Comparison of ENCODE assay signal across 15 cellular contexts in genomic region chr1:101260531-101260930, GRCh38. TPM values are rescaled to one million over a fixed set of nuclear protein-coding genes. Genes with fewer than 3 reads are reported as not detected.
DNase-seq lines count a peak whose midpoint lies in the region; ATAC-seq lines count a peak whose summit lies in the region.
"Had no signal": no experiment of that assay in that cellular context is flagged by ENCODE, and none has a peak within 500 bp of the region (broad histone marks: within the 10 kb centered on the region; RNA-seq: fewer than 3 reads in every experiment).

No MANE protein-coding gene starts in this region.

- peak overlapping the region; percentile 90 for H3K27ac ChIP-seq in epithelial cell of prostate

- no peaks in the 10 kb centered on the region for H3K27me3 Mint-ChIP-seq in activated T-cell treated with anti-CD3 and anti-CD28 coated beads, Interleukin-2, amount 50 U/mL, for 24 hours
- no peaks in the 10 kb centered on the region for H3K27me3 Mint-ChIP-seq in activated CD4-positive, alpha-beta memory T cell treated with anti-CD3 and anti-CD28 coated beads for 36 hours

- H3K4me1 Mint-ChIP-seq in activated T-cell treated with anti-CD3 and anti-CD28 coated beads, Interleukin-2, amount 50 U/mL, for 24 hours (ENCODE audit: low read depth) = peaks cover 77% of the 10 kb centered on the region
- H3K4me1 Mint-ChIP-seq in activated CD4-positive, alpha-beta memory T cell treated with anti-CD3 and anti-CD28 coated beads for 36 hours (ENCODE audit: low read depth) = peaks cover 76% of the 10 kb centered on the region
- H3K4me1 Mint-ChIP-seq in stimulated activated effector memory CD8-positive, alpha-beta T cell treated with anti-CD3 and anti-CD28 coated beads, Interleukin-12 subunit alpha, Interleukin-12 subunit beta, amount 100 ng/mL, for 72 hours = peaks cover 70% of the 10 kb centered on the region

- POLR2A ChIA-PET in activated CD4-positive, alpha-beta memory T cell treated with anti-CD3 and anti-CD28 coated beads for 36 hours (lab: Charles Lee) = interaction anchor here (1.0 to 1.6 kb wide), 3 partner anchors 8 to 73 kb away, joined by 3 to 5 read pairs (median 3); no protein-coding TSS in a partner anchor

- no peak for DNase-seq in activated T-cell treated with anti-CD3 and anti-CD28 coated beads, Interleukin-2, amount 50 U/mL, for 24 hours
- no peak for DNase-seq in activated T-cell treated with anti-CD3 and anti-CD28 coated beads, Interleukin-2, amount 50 U/mL, for 1 hour
- no peak for DNase-seq in activated CD4-positive, alpha-beta memory T cell treated with anti-CD3 and anti-CD28 coated beads for 36 hours
- DNase-seq in epithelial cell of prostate (ENCODE audit: low read depth, low spot score) = no peak
- peak in 1 of 2 donors; percentile 41 for DNase-seq in stimulated activated effector memory CD8-positive, alpha-beta T cell treated with anti-CD3 and anti-CD28 coated beads, Interleukin-12 subunit alpha, Interleukin-12 subunit beta, amount 100 ng/mL, for 72 hours (ENCODE audit: low spot score in 2 of 2)
- DNase-seq in NK-92 treated with Interleukin-12 subunit alpha and Interleukin-12 subunit beta, amount 100 ng/mL, for 24 hours (lab: John Stamatoyannopoulos, UW) = no peak
- DNase-seq in NCI-H510A treated with DMSO at 0.1 percent for 48 hours (lab: John Stamatoyannopoulos, UW) = no peak
- no peak for DNase-seq in GF-D8 (lab: John Stamatoyannopoulos, UW)
- DNase-seq: aorta, DMS79 treated with DMSO at 0.1 percent for 48 hours, endodermal cell, nephron progenitor cell, sigmoid colon, T-helper 9 cell, tibial artery had no signal

- H3K27ac Mint-ChIP-seq in activated T-cell treated with anti-CD3 and anti-CD28 coated beads, Interleukin-2, amount 50 U/mL, for 24 hours = peak overlapping the region; percentile 91
- H3K27ac Mint-ChIP-seq in activated CD4-positive, alpha-beta memory T cell treated with anti-CD3 and anti-CD28 coated beads for 36 hours = peak overlapping the region; percentile 88
- H3K27ac Mint-ChIP-seq in stimulated activated effector memory CD8-positive, alpha-beta T cell treated with anti-CD3 and anti-CD28 coated beads, Interleukin-12 subunit alpha, Interleukin-12 subunit beta, amount 100 ng/mL, for 72 hours = peak overlapping the region; percentile 88
- H3K27ac Mint-ChIP-seq: endodermal cell, nephron progenitor cell had no signal

- ATAC-seq in stimulated activated effector memory CD8-positive, alpha-beta T cell treated with anti-CD3 and anti-CD28 coated beads, Interleukin-12 subunit alpha, Interleukin-12 subunit beta, amount 100 ng/mL, for 72 hours = no peak

- CTCF ChIA-PET in activated CD4-positive, alpha-beta memory T cell treated with anti-CD3 and anti-CD28 coated beads for 36 hours (lab: Charles Lee) = interaction anchor here (0.9 to 1.8 kb wide), 5 partner anchors 22 to 254 kb away, joined by 3 to 8 read pairs (median 4); no protein-coding TSS in a partner anchor

- intact Hi-C loops in activated CD4-positive, alpha-beta memory T cell treated with anti-CD3 and anti-CD28 coated beads for 36 hours (cut with micrococcal nuclease) = loop anchor here (1.0 to 10.0 kb wide), 2 partner anchors 24 to 816 kb away; no protein-coding TSS in a partner anchor

- peak overlapping the region; percentile 41 for H3K4me3 Mint-ChIP-seq in activated T-cell treated with anti-CD3 and anti-CD28 coated beads, Interleukin-2, amount 50 U/mL, for 24 hours
- H3K4me3 Mint-ChIP-seq in activated CD4-positive, alpha-beta memory T cell treated with anti-CD3 and anti-CD28 coated beads for 36 hours = no peak overlapping the region
- H3K4me3 Mint-ChIP-seq in stimulated activated effector memory CD8-positive, alpha-beta T cell treated with anti-CD3 and anti-CD28 coated beads, Interleukin-12 subunit alpha, Interleukin-12 subunit beta, amount 100 ng/mL, for 72 hours = peak overlapping the region; percentile 35
- H3K4me3 Mint-ChIP-seq: endodermal cell, nephron progenitor cell had no signal

- H3K36me3 Mint-ChIP-seq in activated T-cell treated with anti-CD3 and anti-CD28 coated beads, Interleukin-2, amount 50 U/mL, for 24 hours (ENCODE audit: low read depth) = no peaks in the 10 kb centered on the region
- H3K36me3 Mint-ChIP-seq in activated CD4-positive, alpha-beta memory T cell treated with anti-CD3 and anti-CD28 coated beads for 36 hours = no peaks in the 10 kb centered on the region
- H3K36me3 Mint-ChIP-seq in stimulated activated effector memory CD8-positive, alpha-beta T cell treated with anti-CD3 and anti-CD28 coated beads, Interleukin-12 subunit alpha, Interleukin-12 subunit beta, amount 100 ng/mL, for 72 hours = peaks cover 6% of the 10 kb centered on the region

- H3K9me3 Mint-ChIP-seq in activated T-cell treated with anti-CD3 and anti-CD28 coated beads, Interleukin-2, amount 50 U/mL, for 24 hours = no peaks in the 10 kb centered on the region
- H3K9me3 Mint-ChIP-seq in activated CD4-positive, alpha-beta memory T cell treated with anti-CD3 and anti-CD28 coated beads for 36 hours = no peaks in the 10 kb centered on the region
- H3K9me3 Mint-ChIP-seq in stimulated activated effector memory CD8-positive, alpha-beta T cell treated with anti-CD3 and anti-CD28 coated beads, Interleukin-12 subunit alpha, Interleukin-12 subunit beta, amount 100 ng/mL, for 72 hours = no peaks in the 10 kb centered on the region
- H3K9me3 Mint-ChIP-seq: endodermal cell, nephron progenitor cell had no signal

RNA-seq across cellular contexts. Expression of gene S1PR1, which starts 23.7 kb away (rescaled TPM):
- 100 to 1,000 TPM; 134 to 140 TPM for total RNA-seq in activated CD4-positive, alpha-beta memory T cell treated with anti-CD3 and anti-CD28 coated beads for 36 hours
